ENCODE assay signal across 13 cellular contexts in genomic region chr18:32310119-32310518, GRCh38.
DNase-seq lines count a peak whose midpoint lies in the region; ATAC-seq and TF ChIP-seq lines count a peak whose summit lies in the region.
"Had no signal": no experiment of that assay in that cellular context is flagged by ENCODE, and none has a peak within 500 bp of the region (broad histone marks: within the 10 kb centered on the region; RNA-seq: fewer than 3 reads in every experiment).

No MANE protein-coding gene starts in this region.

- TF ChIP-seq CTCF in NB4 (IDR thresholded peaks at IDR 0.05; ENCODE audit: low read depth, low read length) (no peak), brain (conservative IDR thresholded peaks at IDR 0.05) (no peak)

- no peak for TF ChIP-seq POLR2A in NB4 (IDR thresholded peaks at IDR 0.05; ENCODE audit: extremely low read depth, insufficient read length)

- peak overlapping the region in 2 of 5 experiments; percentile 3 to 37 for H3K4me3 Mint-ChIP-seq in brain
- no peak overlapping the region for H3K4me3 Mint-ChIP-seq in activated naive CD4-positive, alpha-beta T cell treated with anti-CD3 and anti-CD28 coated beads, Interleukin-2, amount 10 ng/mL, durations not matched to agents 7 days and 5 days
- H3K4me3 Mint-ChIP-seq: activated naive CD8-positive, alpha-beta T cell treated with anti-CD3 and anti-CD28 coated beads for 36 hours had no signal

- intact Hi-C loops in left ventricle myocardium superior (cut with micrococcal nuclease), result no loop called here

- ATAC-seq in left ventricle myocardium superior (peak; percentile 45), HG02970 (IDR thresholded peaks at IDR 0.05; ENCODE audit: low FRiP score, unreplicated experiment) (no peak)
- ATAC-seq: foreskin keratinocyte had no signal

- no peaks in the 10 kb centered on the region for H3K9me3 Mint-ChIP-seq in brain
- no peaks in the 10 kb centered on the region for H3K9me3 Mint-ChIP-seq in activated naive CD4-positive, alpha-beta T cell treated with anti-CD3 and anti-CD28 coated beads, Interleukin-2, amount 10 ng/mL, durations not matched to agents 7 days and 5 days
- H3K9me3 Mint-ChIP-seq: activated naive CD8-positive, alpha-beta T cell treated with anti-CD3 and anti-CD28 coated beads for 36 hours had no signal

- peaks cover 10% of the 10 kb centered on the region for H3K36me3 Mint-ChIP-seq in brain
- H3K36me3 Mint-ChIP-seq in activated naive CD4-positive, alpha-beta T cell treated with anti-CD3 and anti-CD28 coated beads, Interleukin-2, amount 10 ng/mL, durations not matched to agents 7 days and 5 days, result no peaks in the 10 kb centered on the region
- H3K36me3 Mint-ChIP-seq: activated naive CD8-positive, alpha-beta T cell treated with anti-CD3 and anti-CD28 coated beads for 36 hours had no signal

- DNase-seq in NB4 (ENCODE audit: low read depth) (peak; percentile 8), left ventricle myocardium superior (no peak), renal cortical epithelial cell (ENCODE audit: low read depth) (peak; percentile 19), GDM1 (lab: John Stamatoyannopoulos, UW) (no peak), NCI-H774 (lab: John Stamatoyannopoulos, UW) (no peak)
- DNase-seq in activated naive CD4-positive, alpha-beta T cell treated with anti-CD3 and anti-CD28 coated beads, Interleukin-2, amount 10 ng/mL, durations not matched to agents 7 days and 5 days, result no peak
- DNase-seq: activated naive CD8-positive, alpha-beta T cell treated with anti-CD3 and anti-CD28 coated beads for 36 hours; C1 segment of cervical spinal cord; foreskin keratinocyte; NCI-H1105 treated with DMSO at 0.1 percent for 48 hours; NCI-H446 had no signal

- H3K27ac Mint-ChIP-seq in brain, result peak overlapping the region in 3 of 5 experiments; percentile 20 to 73 (median 32)
- no peak overlapping the region for H3K27ac Mint-ChIP-seq in activated naive CD4-positive, alpha-beta T cell treated with anti-CD3 and anti-CD28 coated beads, Interleukin-2, amount 10 ng/mL, durations not matched to agents 7 days and 5 days
- H3K27ac Mint-ChIP-seq: activated naive CD8-positive, alpha-beta T cell treated with anti-CD3 and anti-CD28 coated beads for 36 hours had no signal

- no peaks in the 10 kb centered on the region for H3K27me3 Mint-ChIP-seq in brain
- no peaks in the 10 kb centered on the region for H3K27me3 Mint-ChIP-seq in activated naive CD4-positive, alpha-beta T cell treated with anti-CD3 and anti-CD28 coated beads, Interleukin-2, amount 10 ng/mL, durations not matched to agents 7 days and 5 days
- H3K27me3 Mint-ChIP-seq: activated naive CD8-positive, alpha-beta T cell treated with anti-CD3 and anti-CD28 coated beads for 36 hours had no signal

- no peak overlapping the region for H3K4me3 ChIP-seq in NB4 (ENCODE audit: low read depth, low read length)

- peaks cover 5% of the 10 kb centered on the region for H3K4me1 Mint-ChIP-seq in brain
- no peaks in the 10 kb centered on the region for H3K4me1 Mint-ChIP-seq in activated naive CD4-positive, alpha-beta T cell treated with anti-CD3 and anti-CD28 coated beads, Interleukin-2, amount 10 ng/mL, durations not matched to agents 7 days and 5 days
- H3K4me1 Mint-ChIP-seq: activated naive CD8-positive, alpha-beta T cell treated with anti-CD3 and anti-CD28 coated beads for 36 hours had no signal

- CTCF ChIA-PET in activated naive CD4-positive, alpha-beta T cell treated with anti-CD3 and anti-CD28 coated beads, Interleukin-2, amount 10 ng/mL, durations not matched to agents 7 days and 5 days (lab: Charles Lee), result interaction anchor here (1.4 kb wide), 1 partner anchor 21 kb away, joined by 4 read pairs; no protein-coding TSS in a partner anchor

Comparison
In these comparisons a context has a peak if more than half of its experiments do, and no peak if none do; other contexts are left out.
1. DNase-seq: peak in NB4 (single experiment) and renal cortical epithelial cell (single experiment); none in left ventricle myocardium superior (single experiment), GDM1 (single experiment), activated naive CD4-positive, alpha-beta T cell treated with anti-CD3 and anti-CD28 coated beads, Interleukin-2, amount 10 ng/mL, durations not matched to agents 7 days and 5 days (single experiment) and NCI-H774 (single experiment).